8 cellular contexts compared by ENCODE assay signal in the genomic region with DNA sequence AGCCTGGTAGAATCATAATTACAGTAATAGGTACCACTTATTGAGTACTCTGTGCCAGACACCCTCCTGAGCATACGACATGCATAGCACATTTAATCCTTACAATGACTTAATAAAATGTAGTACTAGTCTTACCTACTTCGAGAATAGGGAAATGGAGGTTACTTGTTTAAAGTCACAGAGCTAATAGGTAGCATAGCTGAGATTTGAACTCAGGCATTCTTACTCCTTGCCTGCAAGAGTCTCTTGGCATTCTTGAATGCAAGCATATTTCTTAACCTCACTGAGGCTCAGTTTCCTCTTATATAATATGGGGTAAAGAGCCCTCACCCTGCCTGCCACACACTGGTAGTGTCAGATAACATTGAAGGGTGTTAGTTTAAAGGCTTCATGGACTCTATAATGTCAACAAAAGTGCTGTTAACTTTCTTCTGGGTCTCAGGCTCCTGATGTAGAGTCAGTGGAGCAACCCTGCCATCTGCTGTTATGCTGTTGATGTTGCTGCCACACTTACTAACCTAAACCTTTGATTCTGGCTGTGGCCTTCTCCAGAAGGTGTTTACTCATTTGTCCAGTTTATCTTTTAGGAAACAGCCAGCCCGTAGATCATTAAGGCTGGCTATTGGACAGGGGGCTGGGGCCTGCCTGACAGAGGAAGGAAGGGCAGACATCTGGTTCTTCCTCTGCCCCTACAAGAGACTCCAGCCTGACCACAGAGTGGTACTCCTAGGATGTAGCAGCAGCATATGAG. TPM values are rescaled to one million over a fixed set of nuclear protein-coding genes. Genes with fewer than 3 reads are reported as not detected.
DNase-seq lines count a peak whose midpoint lies in the region; ATAC-seq and TF ChIP-seq lines count a peak whose summit lies in the region.

No MANE protein-coding gene starts in this region.

- H3K4me3 Mint-ChIP-seq in activated CD4-positive, alpha-beta T cell treated with anti-CD3 and anti-CD28 coated beads, Interleukin-2, amount 10 ng/mL, durations not matched to agents 7 days and 5 days = no peak overlapping the region
- peak overlapping the region; percentile 64 for H3K4me3 Mint-ChIP-seq in endothelial cell (ENCODE audit: unreplicated experiment)

- peak overlapping the region; percentile 93 for H3K27ac Mint-ChIP-seq in activated CD4-positive, alpha-beta T cell treated with anti-CD3 and anti-CD28 coated beads, Interleukin-2, amount 10 ng/mL, durations not matched to agents 7 days and 5 days
- peak overlapping the region; percentile 59 for H3K27ac Mint-ChIP-seq in endothelial cell (ENCODE audit: unreplicated experiment)

- DNase-seq in NCI-H1436 (lab: John Stamatoyannopoulos, UW) (peak; percentile 23), NCI-H1436 treated with DMSO at 0.1 percent for 48 hours (lab: John Stamatoyannopoulos, UW) (no peak), LNCaP clone FGC (ENCODE audit: low read depth) (peak; percentile 56), endothelial cell (ENCODE audit: low spot score) (peak; percentile 44), myocyte (ENCODE audit: low read depth) (peak; percentile 64), SHP77 (lab: John Stamatoyannopoulos, UW) (no peak)
- peak; percentile 67 for DNase-seq in activated CD4-positive, alpha-beta T cell treated with anti-CD3 and anti-CD28 coated beads, Interleukin-2, amount 10 ng/mL, durations not matched to agents 7 days and 5 days

- peaks cover 29% of the 10 kb centered on the region for H3K36me3 Mint-ChIP-seq in activated CD4-positive, alpha-beta T cell treated with anti-CD3 and anti-CD28 coated beads, Interleukin-2, amount 10 ng/mL, durations not matched to agents 7 days and 5 days (ENCODE audit: low read depth)
- peaks cover 47% of the 10 kb centered on the region for H3K36me3 Mint-ChIP-seq in endothelial cell (ENCODE audit: low read depth, unreplicated experiment)

- no peaks in the 10 kb centered on the region for H3K9me3 Mint-ChIP-seq in activated CD4-positive, alpha-beta T cell treated with anti-CD3 and anti-CD28 coated beads, Interleukin-2, amount 10 ng/mL, durations not matched to agents 7 days and 5 days
- no peaks in the 10 kb centered on the region for H3K9me3 Mint-ChIP-seq in endothelial cell (ENCODE audit: unreplicated experiment)

- POLR2A ChIA-PET in activated CD4-positive, alpha-beta T cell treated with anti-CD3 and anti-CD28 coated beads, Interleukin-2, amount 10 ng/mL, durations not matched to agents 7 days and 5 days (lab: Charles Lee) = interaction anchor here (0.6 kb wide), 1 partner anchor 17 kb away, joined by 4 read pairs; no protein-coding TSS in a partner anchor

- no peaks in the 10 kb centered on the region for H3K27me3 Mint-ChIP-seq in activated CD4-positive, alpha-beta T cell treated with anti-CD3 and anti-CD28 coated beads, Interleukin-2, amount 10 ng/mL, durations not matched to agents 7 days and 5 days
- peaks cover 10% of the 10 kb centered on the region for H3K27me3 Mint-ChIP-seq in endothelial cell (ENCODE audit: unreplicated experiment)

- ATAC-seq in GM19455 (IDR thresholded peaks at IDR 0.05; ENCODE audit: unreplicated experiment) = no peak

- peaks cover 59% of the 10 kb centered on the region for H3K4me1 Mint-ChIP-seq in activated CD4-positive, alpha-beta T cell treated with anti-CD3 and anti-CD28 coated beads, Interleukin-2, amount 10 ng/mL, durations not matched to agents 7 days and 5 days
- peaks cover 77% of the 10 kb centered on the region for H3K4me1 Mint-ChIP-seq in endothelial cell (ENCODE audit: unreplicated experiment)

- H3K4me3 ChIP-seq in LNCaP clone FGC (ENCODE audit: low read depth, low read length) = no peak overlapping the region

- peak; percentile 87 for TF ChIP-seq CTCF in LNCaP clone FGC (IDR thresholded peaks at IDR 0.05; ENCODE audit: control insufficient read depth, extremely low read depth, insufficient read depth)
- TF ChIP-seq CTCF in endothelial cell (IDR thresholded peaks at IDR 0.05; ENCODE audit: unreplicated experiment) = no peak

- CTCF ChIA-PET in activated CD4-positive, alpha-beta T cell treated with anti-CD3 and anti-CD28 coated beads, Interleukin-2, amount 10 ng/mL, durations not matched to agents 7 days and 5 days (lab: Charles Lee) = interaction anchor here (0.6 to 9.9 kb wide), 7 partner anchors 10 to 446 kb away, joined by 3 to 110 read pairs (median 4); a partner anchor contains a TSS

RNA-seq across cellular contexts. Expression of a gene that starts 18.9 kb away (rescaled TPM):
- total RNA-seq in activated CD4-positive, alpha-beta T cell treated with anti-CD3 and anti-CD28 coated beads, Interleukin-2, amount 10 ng/mL, durations not matched to agents 7 days and 5 days = 10 to 100 TPM; 48.6 to 54.5 TPM
- total RNA-seq in endothelial cell (ENCODE audit: unreplicated experiment) (248 TPM), myocyte (67.3 and 97.7 TPM in 2 replicates)
- polyA plus RNA-seq in myocyte (2012) = 99.8 TPM

Comparison
In these comparisons a context has a peak if more than half of its experiments do, and no peak if none do; other contexts are left out.
1. DNase-seq: peak in NCI-H1436 (single experiment), LNCaP clone FGC (single experiment), activated CD4-positive, alpha-beta T cell treated with anti-CD3 and anti-CD28 coated beads, Interleukin-2, amount 10 ng/mL, durations not matched to agents 7 days and 5 days (single experiment), endothelial cell (single experiment) and myocyte (single experiment); none in NCI-H1436 treated with DMSO at 0.1 percent for 48 hours (single experiment) and SHP77 (0 of 2).